In the genomic region with DNA sequence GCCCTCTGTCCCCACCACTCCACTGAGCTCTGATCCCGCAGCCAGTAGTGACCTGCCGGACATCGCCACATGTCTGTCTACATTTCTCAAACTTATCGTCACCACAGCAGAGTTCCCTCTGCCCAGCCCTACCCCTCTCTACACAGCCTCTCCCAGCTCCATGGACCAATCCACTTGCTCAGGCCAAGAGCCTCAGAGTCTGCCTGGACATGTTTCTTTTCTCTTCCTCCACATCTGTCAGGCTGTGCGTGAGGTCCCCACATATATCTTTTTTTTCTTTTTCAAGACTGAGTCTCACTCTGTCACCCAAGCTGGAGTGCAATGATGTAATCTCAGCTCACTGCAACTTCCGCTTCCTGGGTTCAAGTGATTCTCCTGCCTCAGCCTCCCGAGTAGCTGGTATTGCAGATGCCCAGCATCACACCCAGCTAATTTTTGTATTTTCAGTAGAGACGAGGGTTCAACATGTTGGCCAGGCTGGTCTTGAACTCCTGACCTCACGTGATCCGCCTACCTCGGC, we compare ENCODE assay signal across 32 cellular contexts.
DNase-seq lines count a peak whose midpoint lies in the region; ATAC-seq, FAIRE-seq and TF ChIP-seq lines count a peak whose summit lies in the region.
"Had no signal": no experiment of that assay in that cellular context is flagged by ENCODE, and none has a peak within 500 bp of the region (broad histone marks: within the 10 kb centered on the region; RNA-seq: fewer than 3 reads in every experiment).

No MANE protein-coding gene starts in this region.

- peak overlapping the region; percentile 38 for H3K27ac Mint-ChIP-seq in astrocyte (ENCODE audit: unreplicated experiment)
- H3K27ac Mint-ChIP-seq in CD4-positive, alpha-beta T cell, result no peak overlapping the region
- no peak overlapping the region for H3K27ac Mint-ChIP-seq in Calu3 (ENCODE audit: unreplicated experiment)
- H3K27ac Mint-ChIP-seq: activated naive CD8-positive, alpha-beta T cell; GM23338; HFFc6; WTC11 had no signal

- TF ChIP-seq CTCF in astrocyte (IDR thresholded peaks at IDR 0.05; ENCODE audit: insufficient read depth, low read depth, low read length) (no peak), Calu3 (IDR thresholded peaks at IDR 0.05; ENCODE audit: unreplicated experiment) (no peak)
- no peak for TF ChIP-seq CTCF in CD4-positive, alpha-beta T cell (IDR thresholded peaks at IDR 0.05)

- no peaks in the 10 kb centered on the region for H3K79me2 ChIP-seq in astrocyte (ENCODE audit: insufficient read depth, low read length)

- H3K79me1 ChIP-seq in mesenchymal stem cell (replicated peaks; ENCODE audit: low read length, poor library complexity, severe bottlenecking), result no peaks in the 10 kb centered on the region

- no peak overlapping the region for H2BK15ac ChIP-seq in mesenchymal stem cell (ENCODE audit: low read depth, poor library complexity, severe bottlenecking)

- H3K4me3 ChIP-seq in astrocyte (ENCODE audit: insufficient read depth, low read depth, low read length) (no peak overlapping the region), mesenchymal stem cell (ENCODE audit: insufficient read depth in 1 of 2, low read depth in 1 of 2, low read length in 2 of 2) (no peak overlapping the region)
- H3K4me3 ChIP-seq: GM23338, heart right ventricle, smooth muscle cell, upper lobe of right lung had no signal

- H3K27me3 ChIP-seq in astrocyte (ENCODE audit: insufficient read depth, low read length) (no peaks in the 10 kb centered on the region), mesenchymal stem cell (ENCODE audit: control insufficient read depth in 1 of 2, insufficient read depth in 1 of 2, low read length in 2 of 2) (peaks cover 0 to 17% of the 10 kb centered on the region in 2 experiments)
- peaks cover 4% of the 10 kb centered on the region for H3K27me3 ChIP-seq in CD4-positive, alpha-beta T cell (ENCODE audit: control insufficient read depth, insufficient read depth, low read length)
- H3K27me3 ChIP-seq: heart right ventricle, upper lobe of right lung had no signal

- peaks cover 12% of the 10 kb centered on the region for H3K27me3 Mint-ChIP-seq in astrocyte (ENCODE audit: low read depth, unreplicated experiment)
- peaks cover 10% of the 10 kb centered on the region for H3K27me3 Mint-ChIP-seq in CD4-positive, alpha-beta T cell
- no peaks in the 10 kb centered on the region for H3K27me3 Mint-ChIP-seq in Calu3 (ENCODE audit: unreplicated experiment)
- H3K27me3 Mint-ChIP-seq: activated naive CD8-positive, alpha-beta T cell had no signal

- H3K4me1 Mint-ChIP-seq in astrocyte (ENCODE audit: low read depth, unreplicated experiment), result peaks cover 34% of the 10 kb centered on the region
- no peaks in the 10 kb centered on the region for H3K4me1 Mint-ChIP-seq in CD4-positive, alpha-beta T cell (ENCODE audit: low read depth)
- H3K4me1 Mint-ChIP-seq in Calu3 (ENCODE audit: low read depth, unreplicated experiment), result peaks cover 29% of the 10 kb centered on the region
- H3K4me1 Mint-ChIP-seq: central memory CD8-positive, alpha-beta T cell had no signal

- H3K36me3 ChIP-seq in astrocyte (ENCODE audit: insufficient read depth, low read length) (no peaks in the 10 kb centered on the region), mesenchymal stem cell (ENCODE audit: control insufficient read depth in 1 of 2, insufficient read depth in 2 of 2, low read depth in 1 of 2, low read length in 2 of 2) (no peaks in the 10 kb centered on the region)
- H3K36me3 ChIP-seq: heart right ventricle, upper lobe of right lung had no signal

- no peak overlapping the region for H3K23ac ChIP-seq in mesenchymal stem cell (ENCODE audit: low read length in 2 of 2)

- 81% methylated on average over 11 of the region's 11 CpGs for WGBS in mesenchymal stem cell

- H3K9me3 Mint-ChIP-seq in astrocyte (ENCODE audit: unreplicated experiment), result peaks cover 3% of the 10 kb centered on the region
- H3K9me3 Mint-ChIP-seq in CD4-positive, alpha-beta T cell, result no peaks in the 10 kb centered on the region
- no peaks in the 10 kb centered on the region for H3K9me3 Mint-ChIP-seq in Calu3 (ENCODE audit: low read depth, unreplicated experiment)
- H3K9me3 Mint-ChIP-seq: central memory CD8-positive, alpha-beta T cell; GM23338; HFFc6; naive B cell; WTC11 had no signal

- H3K9me3 ChIP-seq in astrocyte (ENCODE audit: insufficient read depth, low read depth, low read length), result no peaks in the 10 kb centered on the region
- H3K9me3 ChIP-seq in mesenchymal stem cell (ENCODE audit: control insufficient read depth, low read length), result no peaks in the 10 kb centered on the region
- H3K9me3 ChIP-seq in CD4-positive, alpha-beta T cell (ENCODE audit: control insufficient read depth, low read length), result no peaks in the 10 kb centered on the region
- H3K9me3 ChIP-seq: heart right ventricle, upper lobe of right lung had no signal

- H4K91ac ChIP-seq in mesenchymal stem cell (ENCODE audit: low read length), result no peak overlapping the region

- no peaks in the 10 kb centered on the region for H4K20me1 ChIP-seq in astrocyte (ENCODE audit: insufficient read depth, low read length)

- H3K4me1 ChIP-seq in astrocyte (ENCODE audit: insufficient read depth, low read length) (peaks cover 37% of the 10 kb centered on the region), mesenchymal stem cell (ENCODE audit: control insufficient read depth, insufficient read depth, low read depth, low read length) (peaks cover 25% of the 10 kb centered on the region)

- peak overlapping the region; percentile 16 for H3K4me3 Mint-ChIP-seq in astrocyte (ENCODE audit: unreplicated experiment)
- H3K4me3 Mint-ChIP-seq in CD4-positive, alpha-beta T cell, result no peak overlapping the region
- no peak overlapping the region for H3K4me3 Mint-ChIP-seq in Calu3 (ENCODE audit: low read depth, unreplicated experiment)
- H3K4me3 Mint-ChIP-seq: activated naive CD8-positive, alpha-beta T cell; central memory CD8-positive, alpha-beta T cell; GM23338; HFFc6; WTC11 had no signal

- no peak overlapping the region for H2BK120ac ChIP-seq in mesenchymal stem cell (ENCODE audit: low read depth, low read length)

- intact Hi-C loops in CD4-positive, alpha-beta T cell (cut with DNase I, micrococcal nuclease), result no loop called here
- intact Hi-C loops in Calu3 (cut with micrococcal nuclease; ENCODE audit: unreplicated experiment), result no loop called here

- no peak overlapping the region for H3K4me2 ChIP-seq in astrocyte (ENCODE audit: low read length)
- H3K4me2 ChIP-seq in mesenchymal stem cell (ENCODE audit: low read length, poor library complexity, severe bottlenecking), result no peak overlapping the region
- H3K4me2 ChIP-seq: GM23338, KMS-11, smooth muscle cell had no signal

- H3K27ac ChIP-seq in astrocyte (ENCODE audit: low read depth, low read length) (no peak overlapping the region), mesenchymal stem cell (ENCODE audit: low read length, poor library complexity, severe bottlenecking) (no peak overlapping the region)
- H3K27ac ChIP-seq in CD4-positive, alpha-beta T cell (ENCODE audit: low read depth, low read length), result no peak overlapping the region
- H3K27ac ChIP-seq: C4-2B, KMS-11, upper lobe of right lung had no signal

- CTCF ChIA-PET in CD4-positive, alpha-beta T cell (lab: Charles Lee), result no interaction called here
- CTCF ChIA-PET in Calu3 (lab: Charles Lee), result interaction anchor here (0.7 kb wide), 1 partner anchor 125 kb away, joined by 3 read pairs; no protein-coding TSS in a partner anchor

- H4K8ac ChIP-seq in mesenchymal stem cell (ENCODE audit: low read length), result no peak overlapping the region

- FAIRE-seq in astrocyte (lab: Jason Lieb, UNC), result no peak

- POLR2A ChIA-PET in CD4-positive, alpha-beta T cell (lab: Charles Lee), result no interaction called here

- H3K9ac ChIP-seq in astrocyte (ENCODE audit: low read length) (no peak overlapping the region), mesenchymal stem cell (ENCODE audit: low read length) (no peak overlapping the region)
- H3K9ac ChIP-seq: KMS-11 had no signal

- H2AK5ac ChIP-seq in mesenchymal stem cell (ENCODE audit: low read length, severe bottlenecking), result no peak overlapping the region

- H2BK12ac ChIP-seq in mesenchymal stem cell (ENCODE audit: low read length in 2 of 2), result peak overlapping the region; percentile 28 to 84

- H3K4ac ChIP-seq in mesenchymal stem cell (ENCODE audit: low read depth in 1 of 2, low read length in 2 of 2), result no peak overlapping the region

- no peak overlapping the region for H2BK5ac ChIP-seq in mesenchymal stem cell (ENCODE audit: low read depth, low read length, poor library complexity, severe bottlenecking)

- H2AFZ ChIP-seq in astrocyte (ENCODE audit: low read depth, low read length) (no peak overlapping the region), mesenchymal stem cell (ENCODE audit: low read depth, low read length) (no peak overlapping the region)
- H2AFZ ChIP-seq: GM23338 had no signal

- peak overlapping the region in 1 of 2 experiments; percentile 16 for H3K18ac ChIP-seq in mesenchymal stem cell (ENCODE audit: low read depth in 1 of 2, low read length in 2 of 2)

- H3K36me3 Mint-ChIP-seq in astrocyte (ENCODE audit: low read depth, unreplicated experiment) (peaks cover 5% of the 10 kb centered on the region), Calu3 (ENCODE audit: insufficient read depth, unreplicated experiment) (peaks cover 4% of the 10 kb centered on the region)
- H3K36me3 Mint-ChIP-seq in CD4-positive, alpha-beta T cell (ENCODE audit: low read depth), result no peaks in the 10 kb centered on the region
- H3K36me3 Mint-ChIP-seq: activated naive CD8-positive, alpha-beta T cell; naive B cell; WTC11 had no signal

- DNase-seq in AML-193 (lab: John Stamatoyannopoulos, UW) (peak; percentile 8 to 12), HPDE6-E6E7 (ENCODE audit: extremely low spot score) (peak; percentile 63), astrocyte (ENCODE audit: low read depth) (no peak), mesenchymal stem cell (peak; percentile 45), Calu3 (no peak)
- no peak for DNase-seq in CD4-positive, alpha-beta T cell
- DNase-seq: ACHN; activated CD8-positive, alpha-beta memory T cell treated with anti-CD3 and anti-CD28 coated beads, Interleukin-2, amount 50 U/mL, for 4 hours; aorta; DMS53; GDM1; heart right ventricle; HFFc6; left cardiac atrium; naive B cell; NCI-H1092; NCI-H1930; NCI-H2227 treated with DMSO at 0.1 percent for 48 hours; NCI-H748 treated with DMSO at 0.1 percent for 48 hours; stimulated activated CD4-positive, alpha-beta T cell treated with anti-CD3 and anti-CD28 coated beads, Interleukin-2, amount 100 ng/mL, for 24 hours; SW 1271; T1000; upper lobe of right lung had no signal

- no TSS peak for BruUV-seq in Calu3 (replicated peaks; lab: Mats Ljungman, UMichigan)

- ATAC-seq in GM18873 (IDR thresholded peaks at IDR 0.05; ENCODE audit: low FRiP score, unreplicated experiment), result no peak
- no peak for ATAC-seq in CD4-positive, alpha-beta T cell (ENCODE audit: poor library complexity)
- ATAC-seq: GM23338, heart right ventricle, left cardiac atrium, Right ventricle myocardium inferior, upper lobe of right lung, WTC11 had no signal

- peak overlapping the region in 1 of 2 experiments; percentile 67 for H3K14ac ChIP-seq in mesenchymal stem cell (ENCODE audit: low read length in 2 of 2)

Comparison
In these comparisons a context has a peak if more than half of its experiments do, and no peak if none do; other contexts are left out.
1. DNase-seq: peak in AML-193 (2 of 2), HPDE6-E6E7 (single experiment) and mesenchymal stem cell (single experiment); none in astrocyte (single experiment), CD4-positive, alpha-beta T cell (0 of 10) and Calu3 (single experiment).